In genomic region chr7:25846722-25847121, GRCh38 we compare ENCODE assay signal across 10 cellular contexts.
DNase-seq lines count a peak whose midpoint lies in the region; ATAC-seq and TF ChIP-seq lines count a peak whose summit lies in the region.
"Had no signal": no experiment of that assay in that cellular context is flagged by ENCODE, and none has a peak within 500 bp of the region (broad histone marks: within the 10 kb centered on the region; RNA-seq: fewer than 3 reads in every experiment).

No MANE protein-coding gene starts in this region.

- H3K36me3 ChIP-seq in thyroid gland, result no peaks in the 10 kb centered on the region

- peaks cover 12 to 30% of the 10 kb centered on the region in 2 donors for H3K4me1 ChIP-seq in thyroid gland

- CTCF ChIA-PET in T-cell (lab: Charles Lee), result interaction anchor here in 1 of 2 donors (0.9 to 1.1 kb wide), 2 partner anchors 19 to 1333 kb away, joined by 3 read pairs; no protein-coding TSS in a partner anchor

- H3K27me3 ChIP-seq in thyroid gland, result no peaks in the 10 kb centered on the region

- no peak overlapping the region for H3K4me3 Mint-ChIP-seq in T-cell

- peak overlapping the region in 2 of 3 donors; percentile 37 to 70 for H3K27ac ChIP-seq in thyroid gland
- H3K27ac ChIP-seq: RWPE1 had no signal

- H3K4me1 Mint-ChIP-seq in T-cell, result peaks cover 3 to 5% (median 4%) of the 10 kb centered on the region in 3 donors

- TF ChIP-seq CTCF in LNCaP clone FGC (IDR thresholded peaks at IDR 0.05; ENCODE audit: control insufficient read depth, extremely low read depth, insufficient read depth), result no peak
- TF ChIP-seq CTCF in thyroid gland (IDR thresholded peaks at IDR 0.05), result no peak

- H3K4me3 ChIP-seq in LNCaP clone FGC (ENCODE audit: low read depth, low read length), result no peak overlapping the region
- H3K4me3 ChIP-seq in thyroid gland (replicated peaks in 1 of 3), result no peak overlapping the region

- TF ChIP-seq POLR2A in thyroid gland (IDR thresholded peaks at IDR 0.05), result no peak

- no peaks in the 10 kb centered on the region for H3K9me3 ChIP-seq in thyroid gland

- POLR2A ChIA-PET in T-cell (lab: Charles Lee), result no interaction called here

- peaks cover 51 to 53% of the 10 kb centered on the region in 2 donors for H3K27me3 Mint-ChIP-seq in T-cell

- peak; percentile 62 for DNase-seq in LNCaP clone FGC (ENCODE audit: low read depth)
- DNase-seq in brain pericyte (ENCODE audit: low read depth, low spot score), result peak; percentile 92
- DNase-seq in left lobe of liver (ENCODE audit: low spot score), result no peak
- DNase-seq in thyroid gland, result peak; percentile 86 to 93
- no peak for DNase-seq in T-cell
- no peak for DNase-seq in SKM-1 (lab: John Stamatoyannopoulos, UW; ENCODE audit: unreplicated experiment)
- DNase-seq: activated gamma-delta T cell had no signal

- ATAC-seq in left lobe of liver, result peak; percentile 64
- no peak for ATAC-seq in T-cell (replicated peaks in 1 of 4)
- no peak for ATAC-seq in HG03108 (IDR thresholded peaks at IDR 0.05; ENCODE audit: unreplicated experiment)
- no peak for ATAC-seq in GM18867 (IDR thresholded peaks at IDR 0.05; ENCODE audit: unreplicated experiment)

- 9 to 16% methylated on average over 5 of the region's 5 CpGs for WGBS in thyroid gland, 2 donors

- no peaks in the 10 kb centered on the region for H3K9me3 Mint-ChIP-seq in T-cell

- H3K27ac Mint-ChIP-seq in T-cell, result no peak overlapping the region

- no peaks in the 10 kb centered on the region for H3K36me3 Mint-ChIP-seq in T-cell

- intact Hi-C loops in thyroid gland (cut with DNase I), result no loop called here

Comparison
In these comparisons a context has a peak if more than half of its experiments do, and no peak if none do; other contexts are left out.
1. DNase-seq: peak in LNCaP clone FGC (single experiment), brain pericyte (single experiment) and thyroid gland (2 of 2); none in left lobe of liver (single experiment), T-cell (0 of 34) and SKM-1 (single experiment).